25 cellular contexts compared by ENCODE assay signal in the genomic region with DNA sequence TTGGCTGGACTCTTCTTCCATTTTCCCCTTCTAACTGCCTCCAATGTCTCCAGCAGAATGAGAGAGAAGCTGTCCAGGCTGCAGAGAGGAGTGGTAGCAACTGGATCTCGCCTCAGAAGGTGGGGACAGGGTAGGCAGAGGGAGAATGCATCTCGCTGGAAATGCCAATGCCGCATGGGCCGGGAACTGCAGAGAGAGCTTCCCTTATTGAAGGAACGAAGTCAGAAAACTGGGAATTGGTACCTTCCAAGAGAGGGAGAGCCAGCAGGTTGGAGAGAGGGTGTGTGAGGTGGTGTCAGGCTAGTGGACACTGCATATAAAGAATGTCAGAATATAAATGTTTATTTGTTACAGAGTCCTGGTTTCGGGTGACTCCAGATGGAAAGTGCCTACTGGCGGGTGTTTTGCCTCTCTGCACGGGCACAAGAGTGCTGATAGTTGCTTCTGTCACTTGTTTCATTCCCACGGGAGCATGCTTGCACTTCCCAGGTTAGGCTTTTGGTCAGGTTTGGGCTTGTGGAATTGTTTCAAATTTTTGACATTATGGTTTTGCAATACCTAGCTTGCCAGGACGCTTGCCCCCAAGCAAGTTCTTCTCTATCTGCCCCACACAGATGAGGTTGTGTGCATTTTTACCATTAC.
A peak's percentile ranks its signal among the peaks of the same experiment; 100 is the strongest.
DNase-seq lines count a peak whose midpoint lies in the region; TF ChIP-seq lines count a peak whose summit lies in the region.
"Had no signal": no experiment of that assay in that cellular context is flagged by ENCODE, and none has a peak within 500 bp of the region (broad histone marks: within the 10 kb centered on the region; RNA-seq: fewer than 3 reads in every experiment).

No MANE protein-coding gene starts in this region.

- no peak overlapping the region for H3K56ac ChIP-seq in H9 (ENCODE audit: insufficient read length, low read depth, low read length)

- H2AK5ac ChIP-seq in H9 (ENCODE audit: insufficient read length, low read length) = no peak overlapping the region

- no peak overlapping the region for H3K18ac ChIP-seq in H9 (ENCODE audit: insufficient read length, low read depth, low read length)

- WGBS in H9 (ENCODE audit: extremely low coverage, insufficient read length, low lambda C conversion rate) = no CpG with 5 or more reads among the region's 10 CpGs

- no peak overlapping the region for H3K14ac ChIP-seq in H9 (ENCODE audit: insufficient read depth, low read length)

- H3K23ac ChIP-seq in H9 (ENCODE audit: insufficient read length, low read depth, low read length) = no peak overlapping the region

- no peak for TF ChIP-seq CTCF in Caco-2 (IDR thresholded peaks at IDR 0.05; ENCODE audit: insufficient read depth in 1 of 2, low read depth in 1 of 2, low read length in 1 of 2, severe bottlenecking in 1 of 2, unreplicated experiment in 1 of 2)
- no peak for TF ChIP-seq CTCF in H9 (conservative IDR thresholded peaks at IDR 0.05)
- TF ChIP-seq CTCF in nephron (IDR thresholded peaks at IDR 0.05; ENCODE audit: unreplicated experiment in 3 of 3) = no peak

- peaks cover 7% of the 10 kb centered on the region for H3K4me1 Mint-ChIP-seq in Caco-2 (ENCODE audit: low read depth, unreplicated experiment)
- H3K4me1 Mint-ChIP-seq in H9 = peaks cover 39 to 42% of the 10 kb centered on the region in 2 experiments
- peaks cover 51% of the 10 kb centered on the region for H3K4me1 Mint-ChIP-seq in nephron
- no peaks in the 10 kb centered on the region for H3K4me1 Mint-ChIP-seq in CD4-positive, alpha-beta memory T cell

- H3K36me3 Mint-ChIP-seq in Caco-2 (ENCODE audit: insufficient read depth, unreplicated experiment) (peaks cover 11% of the 10 kb centered on the region), H9 (ENCODE audit: insufficient read depth in 1 of 3, low read depth in 3 of 3) (peaks cover 9 to 22% (median 11%) of the 10 kb centered on the region in 3 experiments), nephron (ENCODE audit: low read depth) (peaks cover 5% of the 10 kb centered on the region)
- peaks cover 2 to 7% of the 10 kb centered on the region in 2 donors for H3K36me3 Mint-ChIP-seq in CD4-positive, alpha-beta memory T cell

- H2AFZ ChIP-seq in H9 (ENCODE audit: low read length) = no peak overlapping the region

- intact Hi-C loops in Caco-2 (cut with micrococcal nuclease; ENCODE audit: unreplicated experiment) = no loop called here
- intact Hi-C loops in CD4-positive, alpha-beta memory T cell (cut with micrococcal nuclease) = no loop called here

- no peak overlapping the region for H4K8ac ChIP-seq in H9 (replicated peaks; ENCODE audit: insufficient read length, low read depth, low read length)

- no peaks in the 10 kb centered on the region for H3K79me1 ChIP-seq in H9 (ENCODE audit: insufficient read depth, low read depth, low read length, poor library complexity, severe bottlenecking)

- DNase-seq in Caco-2 (no peak), H9 (no peak), NT2/D1 (ENCODE audit: low read depth, low spot score) (no peak), COLO829 (ENCODE audit: low spot score) (no peak)
- DNase-seq in activated CD8-positive, alpha-beta memory T cell treated with anti-CD3 and anti-CD28 coated beads for 24 hours = no peak
- no peak for DNase-seq in CD4-positive, alpha-beta memory T cell
- DNase-seq: AML-193; CD4-positive, alpha-beta T cell; DMS153; GOT3; HCEC 1CT; Kasumi-1; MV-4-11; NCI-H1105; NCI-H1436 treated with DMSO at 0.1 percent for 48 hours; NCI-H187 treated with DMSO at 0.1 percent for 48 hours; NCI-H2107; NCI-H226; NCI-H510A; PC-3; SK-N-SH had no signal

- no peak overlapping the region for H3K4me3 Mint-ChIP-seq in Caco-2 (ENCODE audit: unreplicated experiment)
- H3K4me3 Mint-ChIP-seq in H9 = no peak overlapping the region
- no peak overlapping the region for H3K4me3 Mint-ChIP-seq in nephron
- H3K4me3 Mint-ChIP-seq in CD4-positive, alpha-beta memory T cell = no peak overlapping the region
- H3K4me3 Mint-ChIP-seq: CD4-positive, alpha-beta T cell had no signal

- no peaks in the 10 kb centered on the region for H3K36me3 ChIP-seq in Caco-2 (ENCODE audit: control insufficient read depth, insufficient read depth, low read length)
- H3K36me3 ChIP-seq in NT2/D1 (ENCODE audit: insufficient read depth, insufficient read length, low read length) = peaks cover 2% of the 10 kb centered on the region
- H3K36me3 ChIP-seq in CD4-positive, alpha-beta memory T cell (ENCODE audit: insufficient read depth, low read length) = no peaks in the 10 kb centered on the region

- POLR2A ChIA-PET in Caco-2 (lab: Charles Lee) = no interaction called here
- POLR2A ChIA-PET in CD4-positive, alpha-beta memory T cell (lab: Charles Lee; ENCODE audit: partially characterized antibody) = no interaction called here

- H3K27me3 Mint-ChIP-seq in Caco-2 (ENCODE audit: insufficient read depth, unreplicated experiment) (no peaks in the 10 kb centered on the region), H9 (ENCODE audit: low read depth) (no peaks in the 10 kb centered on the region), nephron (ENCODE audit: low read depth) (no peaks in the 10 kb centered on the region)
- no peaks in the 10 kb centered on the region for H3K27me3 Mint-ChIP-seq in CD4-positive, alpha-beta memory T cell
- H3K27me3 Mint-ChIP-seq: CD4-positive, alpha-beta T cell had no signal

- H3K9ac ChIP-seq in H9 (ENCODE audit: extremely low read depth, insufficient read length, low read length) = no peak overlapping the region
- peak overlapping the region; percentile 44 for H3K9ac ChIP-seq in NT2/D1 (ENCODE audit: insufficient read length, low read depth)
- H3K9ac ChIP-seq: BLaER1 treated with 17β-estradiol and CSF1 and Interleukin-3, amounts not matched to agents 10 nM and 100 nM; SK-N-SH had no signal

- H2BK15ac ChIP-seq in H9 (ENCODE audit: low read depth, low read length) = no peak overlapping the region

- no peak overlapping the region for H2BK20ac ChIP-seq in H9 (ENCODE audit: low read depth, low read length, poor library complexity, severe bottlenecking)

- CTCF ChIA-PET in Caco-2 (lab: Charles Lee) = no interaction called here
- CTCF ChIA-PET in CD4-positive, alpha-beta memory T cell (lab: Charles Lee; ENCODE audit: partially characterized antibody) = no interaction called here

- no TSS peak for BruUV-seq in Caco-2 (replicated peaks; lab: Mats Ljungman, UMichigan)

- H3K9me3 Mint-ChIP-seq in Caco-2 (ENCODE audit: unreplicated experiment) (peaks cover 12% of the 10 kb centered on the region), H9 (peaks cover 17% of the 10 kb centered on the region in 2 experiments), nephron (peaks cover 15% of the 10 kb centered on the region)
- H3K9me3 Mint-ChIP-seq in CD4-positive, alpha-beta memory T cell = peaks cover 0 to 26% (median 19%) of the 10 kb centered on the region in 8 donors

- H3K4me1 ChIP-seq in Caco-2 (peaks cover 40% of the 10 kb centered on the region), H9 (ENCODE audit: insufficient read depth, low read length) (peaks cover 14% of the 10 kb centered on the region), NT2/D1 (ENCODE audit: insufficient read depth, insufficient read length) (no peaks in the 10 kb centered on the region)
- H3K4me1 ChIP-seq in CD4-positive, alpha-beta memory T cell (ENCODE audit: insufficient read depth, low read length) = no peaks in the 10 kb centered on the region
- H3K4me1 ChIP-seq: A549; BLaER1 treated with 17β-estradiol and CSF1 and Interleukin-3, amounts not matched to agents 10 nM and 100 nM had no signal

- no peak overlapping the region for H4K91ac ChIP-seq in H9 (ENCODE audit: insufficient read length, low read depth, low read length)

- no peak overlapping the region for H3K4me3 ChIP-seq in Caco-2 (ENCODE audit: low read depth, low read length)
- H3K4me3 ChIP-seq in NT2/D1 (ENCODE audit: insufficient read length, low read depth) = no peak overlapping the region
- no peak overlapping the region for H3K4me3 ChIP-seq in CD4-positive, alpha-beta memory T cell (ENCODE audit: low read length in 2 of 2)
- H3K4me3 ChIP-seq: A549; BLaER1 treated with 17β-estradiol and CSF1 and Interleukin-3, amounts not matched to agents 10 nM and 100 nM; K562 had no signal

- H4K5ac ChIP-seq in H9 (ENCODE audit: insufficient read length, low read depth, low read length) = no peak overlapping the region

- no peak overlapping the region for H2BK120ac ChIP-seq in H9 (ENCODE audit: low read depth, low read length, poor library complexity, severe bottlenecking)

- H2BK12ac ChIP-seq in H9 (ENCODE audit: insufficient read length, low read depth, low read length) = no peak overlapping the region

- H3K27ac Mint-ChIP-seq in Caco-2 (ENCODE audit: unreplicated experiment) (peak overlapping the region; percentile 76), H9 (peak overlapping the region in 2 of 3 experiments; percentile 5 to 24; a peak in 2 of 7 replicates), nephron (peak overlapping the region in 2 of 3 experiments; percentile 91 to 94)
- peak overlapping the region in 1 of 7 donors; percentile 10 for H3K27ac Mint-ChIP-seq in CD4-positive, alpha-beta memory T cell
- H3K27ac Mint-ChIP-seq: CD4-positive, alpha-beta T cell had no signal

- H2BK5ac ChIP-seq in H9 (ENCODE audit: insufficient read length, low read length) = no peak overlapping the region

- H3K9me3 ChIP-seq in Caco-2 (no peaks in the 10 kb centered on the region; the same call in 1 of the 2 replicates), H9 (ENCODE audit: control insufficient read depth, low read depth, low read length) (peaks cover 12% of the 10 kb centered on the region), NT2/D1 (ENCODE audit: insufficient read depth, low read length) (peaks cover 8% of the 10 kb centered on the region; the same call in 1 of the 2 replicates)
- no peaks in the 10 kb centered on the region for H3K9me3 ChIP-seq in CD4-positive, alpha-beta memory T cell (ENCODE audit: control insufficient read depth in 1 of 2, low read length in 2 of 2)
- H3K9me3 ChIP-seq: A549 had no signal

- no peaks in the 10 kb centered on the region for H3K23me2 ChIP-seq in H9 (ENCODE audit: insufficient read length, low read depth, low read length, poor library complexity, severe bottlenecking)

- H3K27me3 ChIP-seq in Caco-2 (replicated peaks; ENCODE audit: control insufficient read depth, insufficient read depth, low read length) = no peaks in the 10 kb centered on the region
- no peaks in the 10 kb centered on the region for H3K27me3 ChIP-seq in H9 (ENCODE audit: insufficient read depth, low read length)
- H3K27me3 ChIP-seq in NT2/D1 (ENCODE audit: insufficient read depth, insufficient read length) = no peaks in the 10 kb centered on the region
- H3K27me3 ChIP-seq in CD4-positive, alpha-beta memory T cell (ENCODE audit: insufficient read depth, low read length) = no peaks in the 10 kb centered on the region
- H3K27me3 ChIP-seq: BLaER1 treated with 17β-estradiol and CSF1 and Interleukin-3, amounts not matched to agents 10 nM and 100 nM had no signal

- no peaks in the 10 kb centered on the region for H4K20me1 ChIP-seq in H9 (ENCODE audit: control insufficient read depth, insufficient read depth, insufficient read length)
- H4K20me1 ChIP-seq: BLaER1 treated with 17β-estradiol and CSF1 and Interleukin-3, amounts not matched to agents 10 nM and 100 nM had no signal

- no peak overlapping the region for H3K27ac ChIP-seq in H9 (ENCODE audit: insufficient read length, low read depth, low read length)
- H3K27ac ChIP-seq in CD4-positive, alpha-beta memory T cell (ENCODE audit: low read depth, low read length) = no peak overlapping the region
- H3K27ac ChIP-seq: A549; BLaER1 treated with 17β-estradiol and CSF1 and Interleukin-3, amounts not matched to agents 10 nM and 100 nM had no signal

- H3K4me2 ChIP-seq in H9 (ENCODE audit: insufficient read depth, insufficient read length, low read length) = no peak overlapping the region
- H3K4me2 ChIP-seq: A549; BLaER1 treated with 17β-estradiol and CSF1 and Interleukin-3, amounts not matched to agents 10 nM and 100 nM; SK-N-SH had no signal

- no peaks in the 10 kb centered on the region for H3K79me2 ChIP-seq in H9 (ENCODE audit: insufficient read depth, low read length)

- H3T11ph ChIP-seq in H9 (ENCODE audit: low read length) = no peak overlapping the region

- no peak overlapping the region for H3K4ac ChIP-seq in H9 (ENCODE audit: low read depth, low read length)
